ENCODE assay signal across 20 cellular contexts in the genomic region with DNA sequence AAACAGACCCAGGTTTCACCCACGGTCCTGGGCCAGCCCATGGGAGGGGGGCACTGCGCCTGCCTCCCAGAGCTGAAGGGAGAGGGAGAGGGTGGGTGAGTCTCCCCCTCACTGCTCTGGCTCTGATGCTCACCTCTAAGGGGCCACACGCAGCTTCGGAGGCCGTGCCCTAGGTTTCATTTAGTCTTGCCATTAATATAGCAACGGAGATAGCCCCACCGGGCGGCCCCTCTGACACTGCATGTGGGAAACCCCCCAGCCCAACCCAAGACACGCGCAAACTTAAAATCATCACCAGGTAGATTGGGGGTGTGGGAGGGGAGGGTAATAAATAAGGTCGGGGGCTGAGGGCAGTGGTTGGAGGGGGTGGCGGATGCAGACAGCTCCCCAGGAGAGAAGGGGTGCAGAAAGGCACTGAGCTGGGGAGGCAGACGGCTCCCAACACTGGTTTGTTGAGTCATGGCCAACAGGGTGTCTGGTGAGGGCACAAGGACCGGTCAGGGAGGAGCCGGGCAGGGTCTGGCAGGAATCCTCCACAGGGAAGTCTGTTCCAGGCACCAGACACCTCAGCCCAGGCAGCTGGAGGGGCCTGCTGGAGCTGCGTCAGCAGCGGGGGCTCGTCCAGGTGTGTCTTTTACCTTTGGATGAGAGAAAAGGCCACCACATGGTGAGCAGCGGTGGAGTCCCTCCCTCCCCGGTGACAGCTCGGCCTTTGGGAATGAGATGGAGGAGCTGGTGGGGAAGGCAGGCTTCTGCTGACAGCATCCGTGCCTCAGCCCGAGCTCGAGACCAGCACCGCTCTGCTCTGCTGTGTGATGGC. TPM values are rescaled to one million over a fixed set of nuclear protein-coding genes. Genes with fewer than 3 reads are reported as not detected.
"Had no signal": no experiment of that assay in that cellular context is flagged by ENCODE, and none has a peak within 500 bp of the region (broad histone marks: within the 10 kb centered on the region; RNA-seq: fewer than 3 reads in every experiment).

No MANE protein-coding gene starts in this region.

- H3K27me3 ChIP-seq: dorsolateral prefrontal cortex, neural progenitor cell, transverse colon had no signal

- H3K4me1 Mint-ChIP-seq: memory B cell had no signal

- H3K4me3 Mint-ChIP-seq: memory B cell; natural killer cell treated with Interleukin-12 subunit alpha and Interleukin-12 subunit beta and Interleukin-15 and Interleukin-18, amount 100 ng/mL, for 72 hours; neural progenitor cell had no signal

- H3K27ac ChIP-seq: dorsolateral prefrontal cortex, heart right ventricle, left ventricle myocardium inferior, lower lobe of right lung, neural progenitor cell, skin epidermis, stomach, thoracic aorta had no signal

- H3K4me3 ChIP-seq: dorsolateral prefrontal cortex, heart right ventricle, left ventricle myocardium inferior, lower lobe of right lung, neural progenitor cell, skin epidermis, stomach, thoracic aorta, transverse colon had no signal

- H3K9me3 Mint-ChIP-seq: natural killer cell treated with Interleukin-12 subunit alpha and Interleukin-12 subunit beta and Interleukin-15 and Interleukin-18, amount 100 ng/mL, for 72 hours had no signal

- H3K36me3 ChIP-seq: left ventricle myocardium inferior, lower lobe of right lung, neural progenitor cell, thoracic aorta, transverse colon had no signal

- H3K4me1 ChIP-seq: lower lobe of right lung, neural progenitor cell had no signal

- H3K27me3 Mint-ChIP-seq: memory B cell; natural killer cell treated with Interleukin-12 subunit alpha and Interleukin-12 subunit beta and Interleukin-15 and Interleukin-18, amount 100 ng/mL, for 72 hours had no signal

- H3K27ac Mint-ChIP-seq: memory B cell; natural killer cell treated with Interleukin-12 subunit alpha and Interleukin-12 subunit beta and Interleukin-15 and Interleukin-18, amount 100 ng/mL, for 72 hours; neural progenitor cell had no signal

- ATAC-seq: lower lobe of right lung; natural killer cell treated with Interleukin-12 subunit alpha and Interleukin-12 subunit beta and Interleukin-15 and Interleukin-18, amount 100 ng/mL, for 72 hours; sciatic nerve had no signal

- H3K9me3 ChIP-seq: left ventricle myocardium inferior, lower lobe of right lung, stomach, thoracic aorta, transverse colon had no signal

- DNase-seq: cortex of kidney; effector CD8-positive, alpha-beta T cell; heart right ventricle; hypothalamus; left ventricle myocardium inferior; lower lobe of right lung; midbrain; stimulated activated CD4-positive, alpha-beta T cell treated with anti-CD3 and anti-CD28 coated beads, Interleukin-12 subunit alpha, Interleukin-12 subunit beta, amount 100 ng/mL, for 4 hours; stimulated activated naive CD4-positive, alpha-beta T cell; stomach; substantia nigra; transverse colon had no signal

- H3K36me3 Mint-ChIP-seq: natural killer cell treated with Interleukin-12 subunit alpha and Interleukin-12 subunit beta and Interleukin-15 and Interleukin-18, amount 100 ng/mL, for 72 hours; neural progenitor cell had no signal

RNA-seq across cellular contexts. Expression of gene DOC2B, which starts 32.0 kb away (rescaled TPM):
- total RNA-seq: fibroblast of lung had no signal
- polyA plus RNA-seq: fibroblast of lung had no signal
